ENCODE assay signal across 8 cellular contexts in the genomic region with DNA sequence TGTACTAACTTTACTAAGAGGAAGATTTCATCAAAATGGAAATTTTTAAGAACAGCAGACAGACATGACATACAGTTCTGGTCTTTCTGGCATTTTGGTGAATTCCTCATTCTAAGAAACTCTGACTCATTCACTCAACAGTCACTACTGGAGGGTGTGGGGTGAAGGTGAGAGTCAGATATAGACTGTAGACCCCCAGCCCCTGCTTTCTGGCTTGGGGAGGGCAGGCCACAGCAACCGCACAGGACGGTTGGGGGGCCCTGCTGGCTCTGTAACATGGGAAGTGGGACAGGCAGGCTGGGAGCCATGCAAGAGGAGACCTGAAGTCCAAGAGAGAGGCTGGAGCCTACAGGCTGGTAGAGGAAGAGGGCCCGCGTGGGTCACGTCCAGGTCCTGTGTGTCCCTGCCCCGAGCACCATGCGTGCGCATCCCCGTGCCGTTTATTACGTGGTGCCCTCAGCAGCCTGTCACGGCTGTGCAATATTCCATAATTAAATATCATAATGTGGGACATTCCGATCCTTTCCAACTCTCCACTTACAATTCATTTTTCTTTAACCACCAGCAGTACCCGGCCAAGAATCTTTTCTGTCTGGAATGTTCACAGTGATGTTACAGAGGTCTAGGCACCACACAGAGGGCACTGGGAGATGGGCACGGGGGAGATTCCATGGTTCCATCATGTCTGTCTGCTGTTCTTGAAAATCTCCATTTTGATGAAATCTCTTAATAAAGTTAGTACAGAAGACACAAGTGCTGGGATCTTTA.
DNase-seq lines count a peak whose midpoint lies in the region; ATAC-seq and TF ChIP-seq lines count a peak whose summit lies in the region.

No MANE protein-coding gene starts in this region.

- TF ChIP-seq CTCF in dorsolateral prefrontal cortex (IDR thresholded peaks at IDR 0.05 in 54 of 56, conservative IDR thresholded peaks at IDR 0.05 in 2 of 56; ENCODE audit: low read depth in 1 of 56, partially characterized antibody in 56 of 56) (no peak), gastrocnemius medialis (IDR thresholded peaks at IDR 0.05 in 4 of 5, conservative IDR thresholded peaks at IDR 0.05 in 1 of 5) (no peak)

- no peaks in the 10 kb centered on the region for H3K9me3 ChIP-seq in gastrocnemius medialis

- intact Hi-C loops in dorsolateral prefrontal cortex (cut with DNase I) (no loop called here), gastrocnemius medialis (cut with DNase I; ENCODE audit: low total_unique reads) (no loop called here)

- ATAC-seq in HG02610 (IDR thresholded peaks at IDR 0.05; ENCODE audit: unreplicated experiment) = peak; percentile 16
- ATAC-seq in gastrocnemius medialis = no peak

- H3K36me3 ChIP-seq in gastrocnemius medialis = no peaks in the 10 kb centered on the region

- peaks cover 21 to 27% of the 10 kb centered on the region in 2 donors for H3K4me1 ChIP-seq in gastrocnemius medialis

- H3K27ac ChIP-seq in dorsolateral prefrontal cortex (peak overlapping the region in 30 of 59 donors; percentile 4 to 100 (median 38)), gastrocnemius medialis (no peak overlapping the region)

- peak; percentile 56 for DNase-seq in activated CD4-positive, CD25-positive, alpha-beta regulatory T cell treated with anti-CD3 and anti-CD28 coated beads, Interleukin-2, amount 50 U/mL, for 16 hours (ENCODE audit: low read depth, low spot score)
- no peak for DNase-seq in dorsolateral prefrontal cortex
- DNase-seq in stimulated activated CD8-positive, alpha-beta memory T cell treated with anti-CD3 and anti-CD28 coated beads, Interleukin-2, amount 100 ng/mL, for 48 hours (ENCODE audit: low read depth in 2 of 2) = peak; percentile 61 to 68
- DNase-seq in dedifferentiated amniotic fluid mesenchymal stem cell (ENCODE audit: extremely low spot score) = no peak
- no peak for DNase-seq in NCI-H187 treated with DMSO at 0.1 percent for 48 hours (lab: John Stamatoyannopoulos, UW)
- no peak for DNase-seq in gastrocnemius medialis
- no peak for DNase-seq in NCI-H446 treated with DMSO at 0.1 percent for 48 hours (lab: John Stamatoyannopoulos, UW)

- in situ Hi-C loops in gastrocnemius medialis (cut with MboI; ENCODE audit: low sequenced_read_pairs in 4 of 4) = loop anchor here in 1 of 4 donors (25.0 kb wide), 1 partner anchor 115 kb away; no protein-coding TSS in a partner anchor

- H3K27me3 ChIP-seq in dorsolateral prefrontal cortex (no peaks in the 10 kb centered on the region), gastrocnemius medialis (no peaks in the 10 kb centered on the region)

- TF ChIP-seq POLR2A in gastrocnemius medialis (IDR thresholded peaks at IDR 0.05) = no peak

- H3K4me3 ChIP-seq in dorsolateral prefrontal cortex (no peak overlapping the region), gastrocnemius medialis (no peak overlapping the region)

Comparison
In these comparisons a context has a peak if more than half of its experiments do, and no peak if none do; other contexts are left out.
1. DNase-seq: peak in activated CD4-positive, CD25-positive, alpha-beta regulatory T cell treated with anti-CD3 and anti-CD28 coated beads, Interleukin-2, amount 50 U/mL, for 16 hours (single experiment) and stimulated activated CD8-positive, alpha-beta memory T cell treated with anti-CD3 and anti-CD28 coated beads, Interleukin-2, amount 100 ng/mL, for 48 hours (2 of 2); none in dorsolateral prefrontal cortex (0 of 10), dedifferentiated amniotic fluid mesenchymal stem cell (single experiment), NCI-H187 treated with DMSO at 0.1 percent for 48 hours (single experiment), gastrocnemius medialis (0 of 2) and NCI-H446 treated with DMSO at 0.1 percent for 48 hours (single experiment).
2. H3K27ac ChIP-seq: peak in dorsolateral prefrontal cortex (30 of 59); none in gastrocnemius medialis (0 of 4).